Comparison of ENCODE assay signal across 8 cellular contexts in the genomic region with DNA sequence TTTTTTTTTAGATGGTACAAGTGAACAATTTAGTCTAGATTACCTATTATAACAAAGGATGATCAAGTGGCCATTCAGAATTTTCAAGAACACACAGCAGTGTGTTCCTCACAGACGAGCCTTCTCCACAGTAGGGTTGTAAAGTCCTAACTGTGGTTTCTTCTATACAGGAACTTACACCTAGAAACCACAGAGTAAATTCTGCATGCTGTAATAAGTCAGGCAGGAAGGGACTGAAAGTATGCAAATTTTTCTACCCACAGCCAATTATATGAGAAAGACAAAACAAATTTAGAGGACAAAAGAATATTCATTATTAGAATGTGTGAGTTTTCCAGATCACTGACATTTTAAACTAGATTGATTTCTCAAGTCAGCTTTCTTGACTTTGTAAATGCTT.
DNase-seq lines count a peak whose midpoint lies in the region; ATAC-seq and TF ChIP-seq lines count a peak whose summit lies in the region.

No MANE protein-coding gene starts in this region.

- peak overlapping the region; percentile 37 for H3K27ac Mint-ChIP-seq in endothelial cell (ENCODE audit: unreplicated experiment)

- peaks cover 3% of the 10 kb centered on the region for H3K36me3 Mint-ChIP-seq in endothelial cell (ENCODE audit: low read depth, unreplicated experiment)

- intact Hi-C loops in head of caudate nucleus (cut with DNase I) = no loop called here

- no peaks in the 10 kb centered on the region for H3K9me3 Mint-ChIP-seq in endothelial cell (ENCODE audit: unreplicated experiment)

- TF ChIP-seq CTCF in endothelial cell (IDR thresholded peaks at IDR 0.05; ENCODE audit: unreplicated experiment) = no peak

- peak; percentile 99 for ATAC-seq in GM18499 (IDR thresholded peaks at IDR 0.05; ENCODE audit: insufficient read depth, unreplicated experiment)
- peak; percentile 99 for ATAC-seq in GM21737 (IDR thresholded peaks at IDR 0.05; ENCODE audit: unreplicated experiment)

- no peak overlapping the region for H3K4me3 Mint-ChIP-seq in endothelial cell (ENCODE audit: unreplicated experiment)

- peak; percentile 37 for DNase-seq in KG1 (lab: John Stamatoyannopoulos, UW)
- no peak for DNase-seq in endothelial cell (ENCODE audit: low spot score)
- DNase-seq in NCI-H1694 (lab: John Stamatoyannopoulos, UW) = no peak
- DNase-seq in head of caudate nucleus = no peak
- no peak for DNase-seq in iPS-NIHi11 (ENCODE audit: low spot score)
- no peak for DNase-seq in NCI-H510A (lab: John Stamatoyannopoulos, UW)

- H3K4me1 Mint-ChIP-seq in endothelial cell (ENCODE audit: unreplicated experiment) = peaks cover 46% of the 10 kb centered on the region

- H3K27me3 Mint-ChIP-seq in endothelial cell (ENCODE audit: unreplicated experiment) = peaks cover 1% of the 10 kb centered on the region
